In the genomic region with DNA sequence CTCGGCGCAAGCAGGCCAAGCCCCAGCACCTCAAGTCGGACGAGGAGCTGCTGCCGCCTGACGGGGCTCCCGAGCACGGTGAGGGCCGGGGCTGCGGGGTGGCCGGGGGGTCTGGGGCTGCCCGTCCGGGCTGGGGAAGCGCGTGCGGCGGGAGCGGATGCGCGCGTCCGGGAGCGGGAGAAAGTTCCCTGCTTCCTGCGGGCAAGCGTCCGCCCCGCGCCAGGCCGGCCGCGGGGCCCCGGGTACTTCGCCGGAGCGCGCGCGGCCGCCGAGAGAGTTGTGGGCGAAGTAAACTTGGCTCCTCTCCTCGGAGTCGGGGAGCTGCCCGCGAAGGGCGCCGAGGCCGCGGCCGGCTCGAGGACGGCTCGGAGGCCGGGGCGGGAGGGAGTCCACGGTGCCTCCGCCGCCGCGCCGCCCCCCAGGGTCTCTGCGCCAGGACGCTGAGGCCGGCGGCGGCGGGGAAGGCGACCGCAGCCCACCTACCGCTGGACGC, we compare ENCODE assay signal across 1 cellular context.
TF ChIP-seq lines count a peak whose summit lies in the region.

No MANE protein-coding gene starts in this region.

TF ChIP-seq in SK-N-SH, 30 proteins besides CTCF, POLR2A, EP300 and RAD21 (continued from another document):
- TF ChIP-seq, protein P1, sequence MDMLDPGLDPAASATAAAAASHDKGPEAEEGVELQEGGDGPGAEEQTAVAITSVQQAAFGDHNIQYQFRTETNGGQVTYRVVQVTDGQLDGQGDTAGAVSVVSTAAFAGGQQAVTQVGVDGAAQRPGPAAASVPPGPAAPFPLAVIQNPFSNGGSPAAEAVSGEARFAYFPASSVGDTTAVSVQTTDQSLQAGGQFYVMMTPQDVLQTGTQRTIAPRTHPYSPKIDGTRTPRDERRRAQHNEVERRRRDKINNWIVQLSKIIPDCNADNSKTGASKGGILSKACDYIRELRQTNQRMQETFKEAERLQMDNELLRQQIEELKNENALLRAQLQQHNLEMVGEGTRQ (IDR thresholded peaks at IDR 0.05; ENCODE audit: borderline replicate concordance, low read depth, low read length) = no peak
- TF ChIP-seq FOXJ3 (CRISPR knock-in tag; IDR thresholded peaks at IDR 0.05) = no peak
- TF ChIP-seq, protein P2, sequence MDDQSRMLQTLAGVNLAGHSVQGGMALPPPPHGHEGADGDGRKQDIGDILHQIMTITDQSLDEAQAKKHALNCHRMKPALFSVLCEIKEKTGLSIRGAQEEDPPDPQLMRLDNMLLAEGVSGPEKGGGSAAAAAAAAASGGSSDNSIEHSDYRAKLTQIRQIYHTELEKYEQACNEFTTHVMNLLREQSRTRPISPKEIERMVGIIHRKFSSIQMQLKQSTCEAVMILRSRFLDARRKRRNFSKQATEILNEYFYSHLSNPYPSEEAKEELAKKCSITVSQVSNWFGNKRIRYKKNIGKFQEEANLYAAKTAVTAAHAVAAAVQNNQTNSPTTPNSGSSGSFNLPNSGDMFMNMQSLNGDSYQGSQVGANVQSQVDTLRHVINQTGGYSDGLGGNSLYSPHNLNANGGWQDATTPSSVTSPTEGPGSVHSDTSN (IDR thresholded peaks at IDR 0.05) = no peak
- TF ChIP-seq RFX5 (IDR thresholded peaks at IDR 0.05; ENCODE audit: low read length) = no peak
- no peak for TF ChIP-seq YY1 (IDR thresholded peaks at IDR 0.05; ENCODE audit: low read depth)
- no peak for TF ChIP-seq NRF1 (IDR thresholded peaks at IDR 0.05; ENCODE audit: low read depth, low read length)
- TF ChIP-seq, protein P3, sequence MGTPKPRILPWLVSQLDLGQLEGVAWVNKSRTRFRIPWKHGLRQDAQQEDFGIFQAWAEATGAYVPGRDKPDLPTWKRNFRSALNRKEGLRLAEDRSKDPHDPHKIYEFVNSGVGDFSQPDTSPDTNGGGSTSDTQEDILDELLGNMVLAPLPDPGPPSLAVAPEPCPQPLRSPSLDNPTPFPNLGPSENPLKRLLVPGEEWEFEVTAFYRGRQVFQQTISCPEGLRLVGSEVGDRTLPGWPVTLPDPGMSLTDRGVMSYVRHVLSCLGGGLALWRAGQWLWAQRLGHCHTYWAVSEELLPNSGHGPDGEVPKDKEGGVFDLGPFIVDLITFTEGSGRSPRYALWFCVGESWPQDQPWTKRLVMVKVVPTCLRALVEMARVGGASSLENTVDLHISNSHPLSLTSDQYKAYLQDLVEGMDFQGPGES (IDR thresholded peaks at IDR 0.05; ENCODE audit: low read depth, low read length) = no peak
TF ChIP-seq in SK-N-SH: peak in this region for 0.
